Comparison of ENCODE assay signal across 17 cellular contexts in genomic region chr7:101651116-101651515, GRCh38. TPM values are rescaled to one million over a fixed set of nuclear protein-coding genes. Genes with fewer than 3 reads are reported as not detected.
"Had no signal": no experiment of that assay in that cellular context is flagged by ENCODE, and none has a peak within 500 bp of the region (broad histone marks: within the 10 kb centered on the region; RNA-seq: fewer than 3 reads in every experiment).

No MANE protein-coding gene starts in this region.

- H3K4me3 ChIP-seq: pancreas, tibial nerve had no signal

- H3K4me3 Mint-ChIP-seq: activated CD4-positive, alpha-beta T cell treated with anti-CD3 and anti-CD28 coated beads for 36 hours; activated naive CD4-positive, alpha-beta T cell treated with anti-CD3 and anti-CD28 coated beads, Interleukin-2, amount 10 ng/mL, durations not matched to agents 7 days and 5 days; activated T-helper 17 cell treated with anti-CD3 and anti-CD28 coated beads, Interleukin-2, amount 50 U/mL, for 72 hours; stimulated activated effector memory CD8-positive, alpha-beta T cell treated with anti-CD3 and anti-CD28 coated beads, Interleukin-12 subunit alpha, Interleukin-12 subunit beta, amount 100 ng/mL, for 72 hours had no signal

- H3K27ac Mint-ChIP-seq: activated CD4-positive, alpha-beta T cell treated with anti-CD3 and anti-CD28 coated beads for 36 hours; activated naive CD4-positive, alpha-beta T cell treated with anti-CD3 and anti-CD28 coated beads, Interleukin-2, amount 10 ng/mL, durations not matched to agents 7 days and 5 days; activated T-helper 17 cell treated with anti-CD3 and anti-CD28 coated beads, Interleukin-2, amount 50 U/mL, for 72 hours; stimulated activated effector memory CD8-positive, alpha-beta T cell treated with anti-CD3 and anti-CD28 coated beads, Interleukin-12 subunit alpha, Interleukin-12 subunit beta, amount 100 ng/mL, for 72 hours had no signal

- H3K9me3 ChIP-seq: pancreas, tibial nerve had no signal

- H3K9me3 Mint-ChIP-seq: activated naive CD4-positive, alpha-beta T cell treated with anti-CD3 and anti-CD28 coated beads, Interleukin-2, amount 10 ng/mL, durations not matched to agents 7 days and 5 days; activated T-helper 17 cell treated with anti-CD3 and anti-CD28 coated beads, Interleukin-2, amount 50 U/mL, for 72 hours; stimulated activated effector memory CD8-positive, alpha-beta T cell treated with anti-CD3 and anti-CD28 coated beads, Interleukin-12 subunit alpha, Interleukin-12 subunit beta, amount 100 ng/mL, for 72 hours had no signal

- H3K27me3 ChIP-seq: pancreas, tibial nerve had no signal

- H3K4me1 Mint-ChIP-seq: activated CD4-positive, alpha-beta T cell treated with anti-CD3 and anti-CD28 coated beads for 36 hours; activated naive CD4-positive, alpha-beta T cell treated with anti-CD3 and anti-CD28 coated beads, Interleukin-2, amount 10 ng/mL, durations not matched to agents 7 days and 5 days; activated T-helper 17 cell treated with anti-CD3 and anti-CD28 coated beads, Interleukin-2, amount 50 U/mL, for 72 hours had no signal

- H3K4me1 ChIP-seq: pancreas, tibial nerve had no signal

- H3K36me3 ChIP-seq: pancreas, tibial nerve, WERI-Rb-1 had no signal

- FAIRE-seq: pancreas had no signal

- DNase-seq: activated CD4-positive, alpha-beta T cell treated with anti-CD3 and anti-CD28 coated beads for 36 hours; activated naive CD4-positive, alpha-beta T cell treated with anti-CD3 and anti-CD28 coated beads, Interleukin-2, amount 10 ng/mL, durations not matched to agents 7 days and 5 days; central memory CD4-positive, alpha-beta T cell; cortex of kidney; effector CD8-positive, alpha-beta T cell; hippocampal formation; pancreas; retina; WERI-Rb-1 had no signal

- H3K36me3 Mint-ChIP-seq: activated naive CD4-positive, alpha-beta T cell treated with anti-CD3 and anti-CD28 coated beads, Interleukin-2, amount 10 ng/mL, durations not matched to agents 7 days and 5 days; stimulated activated effector memory CD8-positive, alpha-beta T cell treated with anti-CD3 and anti-CD28 coated beads, Interleukin-12 subunit alpha, Interleukin-12 subunit beta, amount 100 ng/mL, for 72 hours had no signal

- ATAC-seq: activated CD4-positive, alpha-beta T cell treated with anti-CD3 and anti-CD28 coated beads for 36 hours; activated T-helper 17 cell treated with anti-CD3 and anti-CD28 coated beads, Interleukin-2, amount 50 U/mL, for 72 hours; pancreas; stimulated activated effector memory CD8-positive, alpha-beta T cell treated with anti-CD3 and anti-CD28 coated beads, Interleukin-12 subunit alpha, Interleukin-12 subunit beta, amount 100 ng/mL, for 72 hours had no signal

- H3K27ac ChIP-seq: pancreas, tibial nerve, WERI-Rb-1 had no signal

RNA-seq across cellular contexts. Expression of gene MYL10, which starts 22.0 kb away (rescaled TPM):
- total RNA-seq: activated CD4-positive, alpha-beta T cell treated with anti-CD3 and anti-CD28 coated beads for 36 hours; activated T-helper 17 cell treated with anti-CD3 and anti-CD28 coated beads, Interleukin-2, amount 50 U/mL, for 72 hours; glomerular endothelial cell; kidney epithelial cell; liver; mesenteric fat pad; pancreas; subcutaneous adipose tissue; tibial nerve had no signal
